Comparison of ENCODE assay signal across 1 cellular context in the genomic region with DNA sequence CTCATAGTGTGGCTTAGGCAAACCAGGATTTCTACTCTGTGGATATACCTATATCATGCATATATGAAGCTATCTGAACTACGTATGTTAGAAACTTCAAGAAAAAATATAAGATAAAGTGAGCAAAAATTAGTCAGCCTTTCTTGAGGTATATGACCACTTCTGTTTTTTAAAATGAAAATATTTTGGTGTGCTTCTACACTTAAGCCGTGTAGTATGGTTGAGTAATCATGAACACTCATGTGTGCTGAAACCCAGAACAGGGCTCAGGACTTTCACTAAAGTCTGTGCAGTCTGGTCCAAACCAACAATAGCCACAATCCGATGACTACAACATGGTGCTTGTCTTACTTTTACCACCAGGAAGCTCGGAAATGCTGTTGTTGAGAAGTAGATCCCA.
TF ChIP-seq lines count a peak whose summit lies in the region.

No MANE protein-coding gene starts in this region.

TF ChIP-seq in GM23338, 12 proteins besides CTCF, POLR2A, EP300 and RAD21 (continued from another document):
- TF ChIP-seq, protein P1, sequence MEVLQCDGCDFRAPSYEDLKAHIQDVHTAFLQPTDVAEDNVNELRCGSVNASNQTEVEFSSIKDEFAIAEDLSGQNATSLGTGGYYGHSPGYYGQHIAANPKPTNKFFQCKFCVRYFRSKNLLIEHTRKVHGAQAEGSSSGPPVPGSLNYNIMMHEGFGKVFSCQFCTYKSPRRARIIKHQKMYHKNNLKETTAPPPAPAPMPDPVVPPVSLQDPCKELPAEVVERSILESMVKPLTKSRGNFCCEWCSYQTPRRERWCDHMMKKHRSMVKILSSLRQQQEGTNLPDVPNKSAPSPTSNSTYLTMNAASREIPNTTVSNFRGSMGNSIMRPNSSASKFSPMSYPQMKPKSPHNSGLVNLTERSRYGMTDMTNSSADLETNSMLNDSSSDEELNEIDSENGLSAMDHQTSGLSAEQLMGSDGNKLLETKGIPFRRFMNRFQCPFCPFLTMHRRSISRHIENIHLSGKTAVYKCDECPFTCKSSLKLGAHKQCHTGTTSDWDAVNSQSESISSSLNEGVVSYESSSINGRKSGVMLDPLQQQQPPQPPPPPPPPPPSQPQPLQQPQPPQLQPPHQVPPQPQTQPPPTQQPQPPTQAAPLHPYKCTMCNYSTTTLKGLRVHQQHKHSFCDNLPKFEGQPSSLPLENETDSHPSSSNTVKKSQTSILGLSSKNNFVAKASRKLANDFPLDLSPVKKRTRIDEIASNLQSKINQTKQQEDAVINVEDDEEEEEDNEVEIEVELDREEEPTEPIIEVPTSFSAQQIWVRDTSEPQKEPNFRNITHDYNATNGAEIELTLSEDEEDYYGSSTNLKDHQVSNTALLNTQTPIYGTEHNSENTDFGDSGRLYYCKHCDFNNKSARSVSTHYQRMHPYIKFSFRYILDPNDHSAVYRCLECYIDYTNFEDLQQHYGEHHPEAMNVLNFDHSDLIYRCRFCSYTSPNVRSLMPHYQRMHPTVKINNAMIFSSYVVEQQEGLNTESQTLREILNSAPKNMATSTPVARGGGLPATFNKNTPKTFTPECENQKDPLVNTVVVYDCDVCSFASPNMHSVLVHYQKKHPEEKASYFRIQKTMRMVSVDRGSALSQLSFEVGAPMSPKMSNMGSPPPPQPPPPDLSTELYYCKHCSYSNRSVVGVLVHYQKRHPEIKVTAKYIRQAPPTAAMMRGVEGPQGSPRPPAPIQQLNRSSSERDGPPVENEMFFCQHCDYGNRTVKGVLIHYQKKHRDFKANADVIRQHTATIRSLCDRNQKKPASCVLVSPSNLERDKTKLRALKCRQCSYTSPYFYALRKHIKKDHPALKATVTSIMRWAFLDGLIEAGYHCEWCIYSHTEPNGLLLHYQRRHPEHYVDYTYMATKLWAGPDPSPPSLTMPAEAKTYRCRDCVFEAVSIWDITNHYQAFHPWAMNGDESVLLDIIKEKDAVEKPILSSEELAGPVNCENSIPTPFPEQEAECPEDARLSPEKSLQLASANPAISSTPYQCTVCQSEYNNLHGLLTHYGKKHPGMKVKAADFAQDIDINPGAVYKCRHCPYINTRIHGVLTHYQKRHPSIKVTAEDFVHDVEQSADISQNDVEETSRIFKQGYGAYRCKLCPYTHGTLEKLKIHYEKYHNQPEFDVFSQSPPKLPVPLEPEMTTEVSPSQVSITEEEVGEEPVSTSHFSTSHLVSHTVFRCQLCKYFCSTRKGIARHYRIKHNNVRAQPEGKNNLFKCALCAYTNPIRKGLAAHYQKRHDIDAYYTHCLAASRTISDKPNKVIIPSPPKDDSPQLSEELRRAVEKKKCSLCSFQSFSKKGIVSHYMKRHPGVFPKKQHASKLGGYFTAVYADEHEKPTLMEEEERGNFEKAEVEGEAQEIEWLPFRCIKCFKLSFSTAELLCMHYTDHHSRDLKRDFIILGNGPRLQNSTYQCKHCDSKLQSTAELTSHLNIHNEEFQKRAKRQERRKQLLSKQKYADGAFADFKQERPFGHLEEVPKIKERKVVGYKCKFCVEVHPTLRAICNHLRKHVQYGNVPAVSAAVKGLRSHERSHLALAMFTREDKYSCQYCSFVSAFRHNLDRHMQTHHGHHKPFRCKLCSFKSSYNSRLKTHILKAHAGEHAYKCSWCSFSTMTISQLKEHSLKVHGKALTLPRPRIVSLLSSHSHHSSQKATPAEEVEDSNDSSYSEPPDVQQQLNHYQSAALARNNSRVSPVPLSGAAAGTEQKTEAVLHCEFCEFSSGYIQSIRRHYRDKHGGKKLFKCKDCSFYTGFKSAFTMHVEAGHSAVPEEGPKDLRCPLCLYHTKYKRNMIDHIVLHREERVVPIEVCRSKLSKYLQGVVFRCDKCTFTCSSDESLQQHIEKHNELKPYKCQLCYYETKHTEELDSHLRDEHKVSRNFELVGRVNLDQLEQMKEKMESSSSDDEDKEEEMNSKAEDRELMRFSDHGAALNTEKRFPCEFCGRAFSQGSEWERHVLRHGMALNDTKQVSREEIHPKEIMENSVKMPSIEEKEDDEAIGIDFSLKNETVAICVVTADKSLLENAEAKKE (CRISPR knock-in tag; IDR thresholded peaks at IDR 0.05), result no peak
- TF ChIP-seq ZNF114 (CRISPR knock-in tag; IDR thresholded peaks at IDR 0.05), result no peak
- TF ChIP-seq, protein P2, sequence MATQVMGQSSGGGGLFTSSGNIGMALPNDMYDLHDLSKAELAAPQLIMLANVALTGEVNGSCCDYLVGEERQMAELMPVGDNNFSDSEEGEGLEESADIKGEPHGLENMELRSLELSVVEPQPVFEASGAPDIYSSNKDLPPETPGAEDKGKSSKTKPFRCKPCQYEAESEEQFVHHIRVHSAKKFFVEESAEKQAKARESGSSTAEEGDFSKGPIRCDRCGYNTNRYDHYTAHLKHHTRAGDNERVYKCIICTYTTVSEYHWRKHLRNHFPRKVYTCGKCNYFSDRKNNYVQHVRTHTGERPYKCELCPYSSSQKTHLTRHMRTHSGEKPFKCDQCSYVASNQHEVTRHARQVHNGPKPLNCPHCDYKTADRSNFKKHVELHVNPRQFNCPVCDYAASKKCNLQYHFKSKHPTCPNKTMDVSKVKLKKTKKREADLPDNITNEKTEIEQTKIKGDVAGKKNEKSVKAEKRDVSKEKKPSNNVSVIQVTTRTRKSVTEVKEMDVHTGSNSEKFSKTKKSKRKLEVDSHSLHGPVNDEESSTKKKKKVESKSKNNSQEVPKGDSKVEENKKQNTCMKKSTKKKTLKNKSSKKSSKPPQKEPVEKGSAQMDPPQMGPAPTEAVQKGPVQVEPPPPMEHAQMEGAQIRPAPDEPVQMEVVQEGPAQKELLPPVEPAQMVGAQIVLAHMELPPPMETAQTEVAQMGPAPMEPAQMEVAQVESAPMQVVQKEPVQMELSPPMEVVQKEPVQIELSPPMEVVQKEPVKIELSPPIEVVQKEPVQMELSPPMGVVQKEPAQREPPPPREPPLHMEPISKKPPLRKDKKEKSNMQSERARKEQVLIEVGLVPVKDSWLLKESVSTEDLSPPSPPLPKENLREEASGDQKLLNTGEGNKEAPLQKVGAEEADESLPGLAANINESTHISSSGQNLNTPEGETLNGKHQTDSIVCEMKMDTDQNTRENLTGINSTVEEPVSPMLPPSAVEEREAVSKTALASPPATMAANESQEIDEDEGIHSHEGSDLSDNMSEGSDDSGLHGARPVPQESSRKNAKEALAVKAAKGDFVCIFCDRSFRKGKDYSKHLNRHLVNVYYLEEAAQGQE (IDR thresholded peaks at IDR 0.05; ENCODE audit: unreplicated experiment), result no peak
- no peak for TF ChIP-seq ZNF331 (CRISPR knock-in tag; IDR thresholded peaks at IDR 0.05; ENCODE audit: low read depth)
- no peak for TF ChIP-seq EZH2 (IDR thresholded peaks at IDR 0.05; ENCODE audit: low read depth, unreplicated experiment)
- TF ChIP-seq, protein P3, sequence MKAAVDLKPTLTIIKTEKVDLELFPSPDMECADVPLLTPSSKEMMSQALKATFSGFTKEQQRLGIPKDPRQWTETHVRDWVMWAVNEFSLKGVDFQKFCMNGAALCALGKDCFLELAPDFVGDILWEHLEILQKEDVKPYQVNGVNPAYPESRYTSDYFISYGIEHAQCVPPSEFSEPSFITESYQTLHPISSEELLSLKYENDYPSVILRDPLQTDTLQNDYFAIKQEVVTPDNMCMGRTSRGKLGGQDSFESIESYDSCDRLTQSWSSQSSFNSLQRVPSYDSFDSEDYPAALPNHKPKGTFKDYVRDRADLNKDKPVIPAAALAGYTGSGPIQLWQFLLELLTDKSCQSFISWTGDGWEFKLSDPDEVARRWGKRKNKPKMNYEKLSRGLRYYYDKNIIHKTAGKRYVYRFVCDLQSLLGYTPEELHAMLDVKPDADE (IDR thresholded peaks at IDR 0.05), result no peak
- TF ChIP-seq JUNB (IDR thresholded peaks at IDR 0.05; ENCODE audit: unreplicated experiment), result no peak
- TF ChIP-seq STAT1 (IDR thresholded peaks at IDR 0.05; ENCODE audit: unreplicated experiment), result no peak
